ENCODE assay signal across 12 cellular contexts in genomic region chr22:50548046-50548912, GRCh38. TPM values are rescaled to one million over a fixed set of nuclear protein-coding genes. Genes with fewer than 3 reads are reported as not detected.
DNase-seq lines count a peak whose midpoint lies in the region; ATAC-seq, FAIRE-seq and TF ChIP-seq lines count a peak whose summit lies in the region.
"Had no signal": no experiment of that assay in that cellular context is flagged by ENCODE, and none has a peak within 500 bp of the region (broad histone marks: within the 10 kb centered on the region; RNA-seq: fewer than 3 reads in every experiment).

No MANE protein-coding gene starts in this region.

- no peaks in the 10 kb centered on the region for H3K36me3 ChIP-seq in CD8-positive, alpha-beta T cell (ENCODE audit: insufficient read depth, low read length)
- H3K36me3 ChIP-seq in osteoblast (ENCODE audit: insufficient read depth, low read length): no peaks in the 10 kb centered on the region
- H3K36me3 ChIP-seq in MG63: no peaks in the 10 kb centered on the region

- peaks cover 48% of the 10 kb centered on the region for H3K4me1 ChIP-seq in CD8-positive, alpha-beta T cell (ENCODE audit: insufficient read depth, low read length)
- H3K4me1 ChIP-seq in osteoblast (ENCODE audit: insufficient read depth, low read length): no peaks in the 10 kb centered on the region

- peak overlapping the region; percentile 72 for H3K4me3 Mint-ChIP-seq in CD8-positive, alpha-beta T cell
- H3K4me3 Mint-ChIP-seq in activated naive CD8-positive, alpha-beta T cell treated with anti-CD3 and anti-CD28 coated beads, Interleukin-2, amount 50 U/mL, for 24 hours: peak overlapping the region; percentile 70

- 0 out of 2 replicates have a peak, but pooled peaks have one; percentile 25 for TF ChIP-seq POLR2A in Raji (IDR thresholded peaks at IDR 0.05; ENCODE audit: insufficient read depth, low read depth, low read length)

- no peaks in the 10 kb centered on the region for H3K36me3 Mint-ChIP-seq in CD8-positive, alpha-beta T cell
- H3K36me3 Mint-ChIP-seq in activated naive CD8-positive, alpha-beta T cell treated with anti-CD3 and anti-CD28 coated beads, Interleukin-2, amount 50 U/mL, for 24 hours (ENCODE audit: low read depth): no peaks in the 10 kb centered on the region

- TF ChIP-seq CTCF in CD8-positive, alpha-beta T cell (IDR thresholded peaks at IDR 0.05): no peak
- TF ChIP-seq CTCF in osteoblast (IDR thresholded peaks at IDR 0.05; ENCODE audit: extremely low read depth, low read depth, low read length): no peak

- POLR2A ChIA-PET in CD8-positive, alpha-beta T cell (lab: Charles Lee): interaction anchor here (0.7 to 2.7 kb wide), 14 partner anchors 9 to 357 kb away, joined by 3 to 35 read pairs (median 6); partner anchors contain the start of genes ARSA, CHKB, LMF2 and NCAPH2

- intact Hi-C loops in CD8-positive, alpha-beta T cell (cut with DNase I, micrococcal nuclease): loop anchor here in 1 of 2 experiments (1.0 to 5.0 kb wide), 2 partner anchors 14 to 144 kb away; partner anchors contain the start of gene SYCE3

- no peaks in the 10 kb centered on the region for H3K9me3 ChIP-seq in CD8-positive, alpha-beta T cell (ENCODE audit: low read length)
- H3K9me3 ChIP-seq in osteoblast (ENCODE audit: low read depth, low read length) (no peaks in the 10 kb centered on the region), MG63 (no peaks in the 10 kb centered on the region)

- H3K4me1 Mint-ChIP-seq in CD8-positive, alpha-beta T cell (ENCODE audit: low read depth): peaks cover 46% of the 10 kb centered on the region
- peaks cover 43% of the 10 kb centered on the region for H3K4me1 Mint-ChIP-seq in activated naive CD8-positive, alpha-beta T cell treated with anti-CD3 and anti-CD28 coated beads, Interleukin-2, amount 50 U/mL, for 24 hours

- DNase-seq in CD8-positive, alpha-beta T cell: peak in 6 of 7 experiments; percentile 60 to 83 (median 64)
- DNase-seq in activated naive CD8-positive, alpha-beta T cell treated with anti-CD3 and anti-CD28 coated beads, Interleukin-2, amount 50 U/mL, for 24 hours: peak; percentile 69
- peak; percentile 91 for DNase-seq in osteoblast (ENCODE audit: insufficient read length, low spot score, missing footprints)
- no peak for DNase-seq in anterior cingulate cortex (lab: John Stamatoyannopoulos, UW)
- DNase-seq in MG63: no peak
- no peak for DNase-seq in globus pallidus (ENCODE audit: low spot score)
- DNase-seq in HTR-8/SVneo (ENCODE audit: insufficient read length, low spot score): no peak
- DNase-seq: NCI-H69 had no signal

- no peak for FAIRE-seq in HTR-8/SVneo (lab: Jason Lieb, UNC)

- H3K27me3 ChIP-seq in CD8-positive, alpha-beta T cell (ENCODE audit: insufficient read depth, low read length): no peaks in the 10 kb centered on the region
- H3K27me3 ChIP-seq in osteoblast (ENCODE audit: insufficient read depth, low read length) (peaks cover 53% of the 10 kb centered on the region), MG63 (no peaks in the 10 kb centered on the region)

- ATAC-seq in CD8-positive, alpha-beta T cell: peak; percentile 65
- ATAC-seq in activated naive CD8-positive, alpha-beta T cell treated with anti-CD3 and anti-CD28 coated beads, Interleukin-2, amount 50 U/mL, for 24 hours: peak; percentile 18

- H3K4me3 ChIP-seq in CD8-positive, alpha-beta T cell (ENCODE audit: low read depth, low read length): peak overlapping the region; percentile 70
- H3K4me3 ChIP-seq in osteoblast (ENCODE audit: insufficient read depth, low read length) (no peak overlapping the region), MG63 (no peak overlapping the region)
- H3K4me3 ChIP-seq: lung had no signal

- H3K27ac ChIP-seq in CD8-positive, alpha-beta T cell (ENCODE audit: low read depth, low read length): peak overlapping the region; percentile 79
- no peak overlapping the region for H3K27ac ChIP-seq in osteoblast (ENCODE audit: low read depth, low read length)

- H4K20me1 ChIP-seq in osteoblast (ENCODE audit: insufficient read depth, low read length): no peaks in the 10 kb centered on the region

- H3K27me3 Mint-ChIP-seq in CD8-positive, alpha-beta T cell (ENCODE audit: low read depth): no peaks in the 10 kb centered on the region
- no peaks in the 10 kb centered on the region for H3K27me3 Mint-ChIP-seq in activated naive CD8-positive, alpha-beta T cell treated with anti-CD3 and anti-CD28 coated beads, Interleukin-2, amount 50 U/mL, for 24 hours

- no peaks in the 10 kb centered on the region for H3K79me2 ChIP-seq in osteoblast (ENCODE audit: insufficient read depth, low read length)

- H3K27ac Mint-ChIP-seq in CD8-positive, alpha-beta T cell: peak overlapping the region; percentile 85
- H3K27ac Mint-ChIP-seq in activated naive CD8-positive, alpha-beta T cell treated with anti-CD3 and anti-CD28 coated beads, Interleukin-2, amount 50 U/mL, for 24 hours: peak overlapping the region; percentile 70

- no peaks in the 10 kb centered on the region for H3K9me3 Mint-ChIP-seq in CD8-positive, alpha-beta T cell
- no peaks in the 10 kb centered on the region for H3K9me3 Mint-ChIP-seq in activated naive CD8-positive, alpha-beta T cell treated with anti-CD3 and anti-CD28 coated beads, Interleukin-2, amount 50 U/mL, for 24 hours

- no peak overlapping the region for H2AFZ ChIP-seq in osteoblast (ENCODE audit: low read length)

- CTCF ChIA-PET in CD8-positive, alpha-beta T cell (lab: Charles Lee): interaction anchor here (0.9 to 4.3 kb wide), 8 partner anchors 8 to 73 kb away, joined by 3 to 36 read pairs (median 5); partner anchors contain the start of genes SCO2 and SYCE3

- H3K4me2 ChIP-seq in osteoblast (ENCODE audit: insufficient read depth, low read length): no peak overlapping the region

RNA-seq across cellular contexts. Expression of gene KLHDC7B, which starts 2.6 kb away (rescaled TPM):
- total RNA-seq in CD8-positive, alpha-beta T cell: 1 to 10 TPM; 2.1 to 2.3 TPM
- total RNA-seq in osteoblast: 0.29 and 0.72 TPM in 2 replicates
- total RNA-seq in MG63 (2014; rRNA removed; shearing (Covaris generic); ENCODE audit: low replicate concordance): not detected in 2 replicates
- total RNA-seq: subcutaneous adipose tissue had no signal

RNA-seq across cellular contexts. Expression of gene SYCE3, which starts 14.4 kb away (rescaled TPM):
- not detected for total RNA-seq in CD8-positive, alpha-beta T cell
- not detected in 2 replicates for total RNA-seq in osteoblast
- total RNA-seq in MG63 (2014; rRNA removed; shearing (Covaris generic); ENCODE audit: low replicate concordance): not detected in 2 replicates
- total RNA-seq: aorta, lung had no signal

RNA-seq across cellular contexts. Expression of gene TYMP, which starts 18.5 kb away (rescaled TPM):
- total RNA-seq in CD8-positive, alpha-beta T cell: 1 to 10 TPM; 3.4 to 4.7 TPM
- 14.4 and 30.0 TPM in 2 replicates for total RNA-seq in osteoblast
- total RNA-seq in MG63 (2014; rRNA removed; shearing (Covaris generic); ENCODE audit: low replicate concordance): 22.1 and 22.2 TPM in 2 replicates

RNA-seq across cellular contexts. Expression of gene SCO2, which starts 22.9 kb away (rescaled TPM):
- 1 to 10 TPM; 1.5 to 4.2 TPM for total RNA-seq in CD8-positive, alpha-beta T cell
- total RNA-seq in osteoblast: 5.1 and 5.6 TPM in 2 replicates
- 1.2 and 3.2 TPM in 2 replicates for total RNA-seq in MG63 (2014; rRNA removed; shearing (Covaris generic); ENCODE audit: low replicate concordance)

RNA-seq across cellular contexts. Expression of gene CPT1B, which starts 29.9 kb away (rescaled TPM):
- 10 to 100 TPM; 42.4 to 46.0 TPM for total RNA-seq in CD8-positive, alpha-beta T cell
- 1.8 and 2.1 TPM in 2 replicates for total RNA-seq in osteoblast
- total RNA-seq in MG63 (2014; rRNA removed; shearing (Covaris generic); ENCODE audit: low replicate concordance): 4.4 and 9.9 TPM in 2 replicates

Comparison
In these comparisons a context has a peak if more than half of its experiments do, and no peak if none do; other contexts are left out.
1. DNase-seq: peak in CD8-positive, alpha-beta T cell (6 of 7), activated naive CD8-positive, alpha-beta T cell treated with anti-CD3 and anti-CD28 coated beads, Interleukin-2, amount 50 U/mL, for 24 hours (single experiment) and osteoblast (single experiment); none in anterior cingulate cortex (0 of 58), MG63 (single experiment), globus pallidus (single experiment) and HTR-8/SVneo (single experiment).